ENCODE assay signal across 8 cellular contexts in genomic region chr1:203306970-203307541, GRCh38. TPM values are rescaled to one million over a fixed set of nuclear protein-coding genes. Genes with fewer than 3 reads are reported as not detected.
DNase-seq lines count a peak whose midpoint lies in the region; ATAC-seq, FAIRE-seq and TF ChIP-seq lines count a peak whose summit lies in the region.

No MANE protein-coding gene starts in this region.

- DNase-seq in BE2C (no peak), Peyer's patch (peak; percentile 58 to 73 (median 62)), bronchial epithelial cell (ENCODE audit: low read depth) (no peak), lung microvascular endothelial cell (ENCODE audit: low read depth in 2 of 2) (peak; percentile 33), NCI-H1048 (lab: John Stamatoyannopoulos, UW) (no peak), COLO829 (ENCODE audit: low spot score) (no peak)

- peak overlapping the region; percentile 97 to 100 (median 98) for H3K27ac ChIP-seq in Peyer's patch
- H3K27ac ChIP-seq in temporal lobe (ENCODE audit: low read depth, low read length), result peak overlapping the region; percentile 97

- TF ChIP-seq POLR2A in Peyer's patch (IDR thresholded peaks at IDR 0.05), result no peak

- H3K9me3 ChIP-seq in BE2C (no peaks in the 10 kb centered on the region), Peyer's patch (no peaks in the 10 kb centered on the region)

- H3K4me1 ChIP-seq in BE2C (peaks cover 14% of the 10 kb centered on the region), Peyer's patch (peaks cover 6 to 44% (median 9%) of the 10 kb centered on the region in 4 donors)

- no peak for ATAC-seq in GM18511 (IDR thresholded peaks at IDR 0.05; ENCODE audit: unreplicated experiment)

- no peak for FAIRE-seq in bronchial epithelial cell (lab: Jason Lieb, UNC)

- H3K27me3 ChIP-seq in BE2C, result no peaks in the 10 kb centered on the region
- H3K27me3 ChIP-seq in Peyer's patch, result no peaks in the 10 kb centered on the region
- H3K27me3 ChIP-seq in bronchial epithelial cell (ENCODE audit: control insufficient read depth, insufficient read depth, low read length), result no peaks in the 10 kb centered on the region

- peaks cover 24% of the 10 kb centered on the region for H3K36me3 ChIP-seq in BE2C
- peaks cover 0 to 33% (median 0%) of the 10 kb centered on the region in 3 donors for H3K36me3 ChIP-seq in Peyer's patch
- peaks cover 14% of the 10 kb centered on the region for H3K36me3 ChIP-seq in bronchial epithelial cell (ENCODE audit: control insufficient read depth, insufficient read depth, low read length)

- H3K4me3 ChIP-seq in BE2C (ENCODE audit: low read depth, low read length) (peak overlapping the region; percentile 94), Peyer's patch (peak overlapping the region; percentile 90 to 98 (median 97)), bronchial epithelial cell (ENCODE audit: low read depth, low read length) (peak overlapping the region; percentile 81)

- no peak for TF ChIP-seq CTCF in BE2C (IDR thresholded peaks at IDR 0.05; ENCODE audit: low read depth, low read length)
- TF ChIP-seq CTCF in Peyer's patch (IDR thresholded peaks at IDR 0.05), result no peak
- no peak for TF ChIP-seq CTCF in bronchial epithelial cell (IDR thresholded peaks at IDR 0.05; ENCODE audit: insufficient read depth, low read length, severe bottlenecking)

RNA-seq across cellular contexts. Expression of gene BTG2, which starts 1.7 kb away (rescaled TPM):
- 15.1 TPM for polyA plus RNA-seq in BE2C (2012; ENCODE audit: insufficient read depth, insufficient read length, low read depth)
- 100 to 1,000 TPM in 1 of 4 donors, 10 to 100 TPM in 3; 45.0 to 129 (median 58.8) TPM for total RNA-seq in Peyer's patch
- 12.9 and 25.9 TPM in 2 replicates for total RNA-seq in bronchial epithelial cell
- total RNA-seq in lung microvascular endothelial cell, result 22.4 TPM in 2 replicates
- 10.1 TPM for total RNA-seq in temporal lobe

RNA-seq across cellular contexts. Expression of gene FMOD, which starts 43.9 kb away (rescaled TPM):
- polyA plus RNA-seq in BE2C (2012; ENCODE audit: insufficient read depth, insufficient read length, low read depth), result 0.85 TPM
- 10 to 100 TPM; 10.5 to 33.8 (median 12.2) TPM for total RNA-seq in Peyer's patch
- total RNA-seq in bronchial epithelial cell, result 0.26 TPM in 1 of 2 replicates, not detected in the other
- 3.7 and 14.3 TPM in 2 replicates for total RNA-seq in lung microvascular endothelial cell
- 2.2 TPM for total RNA-seq in temporal lobe

Comparison
In these comparisons a context has a peak if more than half of its experiments do, and no peak if none do; other contexts are left out.
1. DNase-seq: peak in Peyer's patch (3 of 3) and lung microvascular endothelial cell (2 of 2); none in BE2C (single experiment), bronchial epithelial cell (single experiment), NCI-H1048 (single experiment) and COLO829 (single experiment).
2. Peak in every context shown above with its lines, with median percentiles within 50 percentile points of each other: H3K4me3 ChIP-seq.